In genomic region chr4:6351246-6352000, GRCh38 we compare ENCODE assay signal across 27 cellular contexts.
"Had no signal": no experiment of that assay in that cellular context is flagged by ENCODE, and none has a peak within 500 bp of the region (broad histone marks: within the 10 kb centered on the region; RNA-seq: fewer than 3 reads in every experiment).

No MANE protein-coding gene starts in this region.

- H3K4me3 ChIP-seq: pancreas, psoas muscle, right lobe of liver, sigmoid colon, stomach, thoracic aorta, tibial artery, transverse colon, upper lobe of right lung, uterus had no signal

- H3K27ac Mint-ChIP-seq: naive thymus-derived CD4-positive, alpha-beta T cell; natural killer cell; nephron; progenitor cell of endocrine pancreas; stimulated activated effector memory CD8-positive, alpha-beta T cell treated with anti-CD3 and anti-CD28 coated beads, Interleukin-12 subunit alpha, Interleukin-12 subunit beta, amount 100 ng/mL, for 72 hours; stimulated activated naive B cell treated with anti-CD40 and anti-IgM and Interleukin-4, amounts not matched to agents 10 μg/mL and 1 μg/mL and 100 μg/mL, for 72 hours; stimulated activated naive CD8-positive, alpha-beta T cell treated with anti-CD3 and anti-CD28 coated beads, Interleukin-15, Interleukin-2, amounts not matched to agents 100 ng/mL and 50 ng/mL, for 24 hours; type B pancreatic cell had no signal

- H3K4me1 ChIP-seq: pancreas, psoas muscle, right lobe of liver, sigmoid colon, stomach, tibial artery, transverse colon, upper lobe of right lung, uterus had no signal

- ATAC-seq: naive thymus-derived CD4-positive, alpha-beta T cell; pancreas; psoas muscle; right cardiac atrium; right lobe of liver; stimulated activated effector memory CD8-positive, alpha-beta T cell treated with anti-CD3 and anti-CD28 coated beads, Interleukin-12 subunit alpha, Interleukin-12 subunit beta, amount 100 ng/mL, for 72 hours; stimulated activated naive B cell treated with anti-CD40 and anti-IgM and Interleukin-4, amounts not matched to agents 10 μg/mL and 1 μg/mL and 100 μg/mL, for 72 hours; upper lobe of right lung had no signal

- H3K36me3 Mint-ChIP-seq: naive thymus-derived CD4-positive, alpha-beta T cell; natural killer cell; stimulated activated effector memory CD8-positive, alpha-beta T cell treated with anti-CD3 and anti-CD28 coated beads, Interleukin-12 subunit alpha, Interleukin-12 subunit beta, amount 100 ng/mL, for 72 hours; stimulated activated naive B cell treated with anti-CD40 and anti-IgM and Interleukin-4, amounts not matched to agents 10 μg/mL and 1 μg/mL and 100 μg/mL, for 72 hours; type B pancreatic cell had no signal

- H3K4me3 Mint-ChIP-seq: naive thymus-derived CD4-positive, alpha-beta T cell; natural killer cell; nephron; neural crest cell; stimulated activated effector memory CD8-positive, alpha-beta T cell treated with anti-CD3 and anti-CD28 coated beads, Interleukin-12 subunit alpha, Interleukin-12 subunit beta, amount 100 ng/mL, for 72 hours; stimulated activated naive B cell treated with anti-CD40 and anti-IgM and Interleukin-4, amounts not matched to agents 10 μg/mL and 1 μg/mL and 100 μg/mL, for 72 hours; stimulated activated naive CD8-positive, alpha-beta T cell treated with anti-CD3 and anti-CD28 coated beads, Interleukin-15, Interleukin-2, amounts not matched to agents 100 ng/mL and 50 ng/mL, for 24 hours; type B pancreatic cell had no signal

- H3K4me1 Mint-ChIP-seq: neural crest cell; stimulated activated effector memory CD8-positive, alpha-beta T cell treated with anti-CD3 and anti-CD28 coated beads, Interleukin-12 subunit alpha, Interleukin-12 subunit beta, amount 100 ng/mL, for 72 hours had no signal

- DNase-seq: naive thymus-derived CD4-positive, alpha-beta T cell; natural killer cell; occipital lobe; psoas muscle; right lobe of liver; sigmoid colon; small intestine; stimulated activated CD4-positive, alpha-beta T cell treated with anti-CD3 and anti-CD28 coated beads, Interleukin-15, amount 100 ng/mL, for 24 hours; stimulated activated CD4-positive, alpha-beta T cell treated with anti-CD3 and anti-CD28 coated beads, Interleukin-2, amount 100 ng/mL, for 24 hours; stimulated activated CD4-positive, alpha-beta T cell treated with anti-CD3 and anti-CD28 coated beads, Interleukin-2, amount 100 ng/mL, for 48 hours; stimulated activated CD4-positive, alpha-beta T cell treated with anti-CD3 and anti-CD28 coated beads, Interleukin-4, amount 100 ng/mL, for 24 hours; stimulated activated naive B cell treated with anti-CD40 and anti-IgM and Interleukin-4, amounts not matched to agents 10 μg/mL and 1 μg/mL and 100 μg/mL, for 72 hours; stimulated activated naive CD4-positive, alpha-beta T cell treated with Interleukin-2 at 50 U/mL for 16 hours; stomach; tibial artery; transverse colon; upper lobe of right lung; uterus had no signal

- H3K9me3 ChIP-seq: pancreas, psoas muscle, right lobe of liver, sigmoid colon, stomach, thoracic aorta, tibial artery, transverse colon, upper lobe of right lung, uterus had no signal

- H3K27ac ChIP-seq: pancreas, psoas muscle, right lobe of liver, sigmoid colon, stomach, thoracic aorta, tibial artery, transverse colon, upper lobe of right lung, uterus had no signal

- H3K9me3 Mint-ChIP-seq: naive thymus-derived CD4-positive, alpha-beta T cell; natural killer cell; nephron; neural crest cell; stimulated activated effector memory CD8-positive, alpha-beta T cell treated with anti-CD3 and anti-CD28 coated beads, Interleukin-12 subunit alpha, Interleukin-12 subunit beta, amount 100 ng/mL, for 72 hours; stimulated activated naive B cell treated with anti-CD40 and anti-IgM and Interleukin-4, amounts not matched to agents 10 μg/mL and 1 μg/mL and 100 μg/mL, for 72 hours; stimulated activated naive CD8-positive, alpha-beta T cell treated with anti-CD3 and anti-CD28 coated beads, Interleukin-15, Interleukin-2, amounts not matched to agents 100 ng/mL and 50 ng/mL, for 24 hours; type B pancreatic cell had no signal

- H3K27me3 ChIP-seq: pancreas, right lobe of liver, uterus had no signal

- H3K36me3 ChIP-seq: pancreas, right lobe of liver, sigmoid colon, stomach, thoracic aorta, tibial artery, transverse colon, upper lobe of right lung, uterus had no signal
